Comparison of ENCODE assay signal across 1 cellular context in the genomic region with DNA sequence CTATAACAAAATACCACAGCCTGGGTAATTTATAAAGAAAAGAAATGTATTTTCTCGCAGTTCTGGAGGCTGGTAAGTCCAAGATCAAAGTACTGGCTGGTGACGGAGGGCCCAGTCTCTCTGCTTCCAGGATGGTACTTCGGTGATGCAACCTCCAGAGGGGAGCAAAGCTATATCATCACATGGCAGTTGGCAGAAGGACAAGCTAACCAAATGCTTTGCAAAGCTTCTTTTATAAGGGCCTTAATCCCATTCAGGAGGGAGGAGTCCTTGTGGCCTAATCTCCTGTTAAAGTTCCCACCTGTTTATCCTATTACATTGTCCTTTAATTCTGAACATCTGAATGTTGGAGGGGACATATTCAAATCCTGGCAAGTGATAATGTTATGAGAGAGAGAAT.
TF ChIP-seq lines count a peak whose summit lies in the region.

No MANE protein-coding gene starts in this region.

TF ChIP-seq in H1, 55 proteins besides CTCF, POLR2A, EP300 and RAD21:
- no peak for TF ChIP-seq GABPA (IDR thresholded peaks at IDR 0.05; ENCODE audit: borderline replicate concordance, insufficient read depth, low read length)
- no peak for TF ChIP-seq CBX8 (IDR thresholded peaks at IDR 0.05; ENCODE audit: borderline replicate concordance, low read depth, low read length)
- TF ChIP-seq, protein P1, sequence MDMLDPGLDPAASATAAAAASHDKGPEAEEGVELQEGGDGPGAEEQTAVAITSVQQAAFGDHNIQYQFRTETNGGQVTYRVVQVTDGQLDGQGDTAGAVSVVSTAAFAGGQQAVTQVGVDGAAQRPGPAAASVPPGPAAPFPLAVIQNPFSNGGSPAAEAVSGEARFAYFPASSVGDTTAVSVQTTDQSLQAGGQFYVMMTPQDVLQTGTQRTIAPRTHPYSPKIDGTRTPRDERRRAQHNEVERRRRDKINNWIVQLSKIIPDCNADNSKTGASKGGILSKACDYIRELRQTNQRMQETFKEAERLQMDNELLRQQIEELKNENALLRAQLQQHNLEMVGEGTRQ (IDR thresholded peaks at IDR 0.05; ENCODE audit: low read length) = no peak
- no peak for TF ChIP-seq KDM1A (IDR thresholded peaks at IDR 0.05; ENCODE audit: borderline replicate concordance, low read length)
- TF ChIP-seq RBBP5 (IDR thresholded peaks at IDR 0.05; ENCODE audit: borderline replicate concordance, low read depth, low read length) = no peak
- no peak for TF ChIP-seq GTF2F1 (IDR thresholded peaks at IDR 0.05; ENCODE audit: borderline replicate concordance, low read depth, low read length)
- TF ChIP-seq POLR2AphosphoS5 (IDR thresholded peaks at IDR 0.05; ENCODE audit: low read depth, low read length) = no peak
- TF ChIP-seq TCF12 (IDR thresholded peaks at IDR 0.05; ENCODE audit: low read depth, low read length) = no peak
- TF ChIP-seq, protein P2, sequence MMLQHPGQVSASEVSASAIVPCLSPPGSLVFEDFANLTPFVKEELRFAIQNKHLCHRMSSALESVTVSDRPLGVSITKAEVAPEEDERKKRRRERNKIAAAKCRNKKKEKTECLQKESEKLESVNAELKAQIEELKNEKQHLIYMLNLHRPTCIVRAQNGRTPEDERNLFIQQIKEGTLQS (IDR thresholded peaks at IDR 0.05; ENCODE audit: insufficient read depth, low read depth, low read length) = no peak
- TF ChIP-seq CEBPB (IDR thresholded peaks at IDR 0.05; ENCODE audit: low read depth, low read length) = no peak
- no peak for TF ChIP-seq BRCA1 (IDR thresholded peaks at IDR 0.05; ENCODE audit: low read depth, low read length)
- no peak for TF ChIP-seq CBX5 (IDR thresholded peaks at IDR 0.05; ENCODE audit: low read depth, low read length)
- TF ChIP-seq, protein P3, sequence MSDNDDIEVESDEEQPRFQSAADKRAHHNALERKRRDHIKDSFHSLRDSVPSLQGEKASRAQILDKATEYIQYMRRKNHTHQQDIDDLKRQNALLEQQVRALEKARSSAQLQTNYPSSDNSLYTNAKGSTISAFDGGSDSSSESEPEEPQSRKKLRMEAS (IDR thresholded peaks at IDR 0.05) = no peak
- TF ChIP-seq EGR1 (IDR thresholded peaks at IDR 0.05; ENCODE audit: borderline replicate concordance, low read depth, low read length) = no peak
- no peak for TF ChIP-seq BCL11A (IDR thresholded peaks at IDR 0.05; ENCODE audit: low read depth in 2 of 2, low read length in 2 of 2)
- no peak for TF ChIP-seq ZNF274 (IDR thresholded peaks at IDR 0.05; ENCODE audit: borderline replicate concordance, extremely low read depth, low read length)
